16 cellular contexts compared by ENCODE assay signal in the genomic region with DNA sequence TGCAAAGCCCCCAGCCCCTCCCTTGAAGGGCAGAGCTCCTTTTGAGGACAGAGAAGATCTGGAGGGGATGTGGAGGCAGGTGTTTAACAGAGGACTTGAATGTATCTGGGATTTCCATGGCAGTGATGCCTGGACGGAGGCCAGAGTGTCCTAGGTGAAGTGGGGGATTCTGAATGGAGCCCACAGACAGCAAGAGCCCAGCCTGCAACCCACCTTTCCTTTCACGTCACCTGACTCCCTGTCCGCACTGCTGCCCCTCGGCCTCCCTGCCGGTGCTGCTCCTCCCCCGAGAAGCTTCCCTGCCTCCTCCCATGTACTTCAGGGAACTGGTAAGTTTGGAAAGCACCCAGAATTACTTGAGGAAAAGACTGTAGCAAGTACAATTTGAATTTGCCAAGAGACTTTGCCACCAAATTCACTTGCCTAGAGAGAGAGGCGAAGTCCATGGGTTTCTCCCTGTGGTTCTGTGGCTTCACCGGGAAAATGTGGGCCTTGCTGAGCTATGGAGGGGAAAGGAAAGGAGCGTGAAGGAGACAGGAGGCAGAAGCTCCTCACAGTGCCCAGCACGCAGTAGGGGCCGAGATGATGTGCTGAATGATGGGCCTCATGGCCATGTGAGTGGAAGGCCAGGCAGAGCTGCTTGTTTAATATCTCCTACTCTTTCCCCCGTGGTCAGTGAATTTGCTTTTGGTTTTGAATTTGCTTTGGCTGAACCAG. TPM values are rescaled to one million over a fixed set of nuclear protein-coding genes. Genes with fewer than 3 reads are reported as not detected.
DNase-seq lines count a peak whose midpoint lies in the region; ATAC-seq and TF ChIP-seq lines count a peak whose summit lies in the region.
"Had no signal": no experiment of that assay in that cellular context is flagged by ENCODE, and none has a peak within 500 bp of the region (broad histone marks: within the 10 kb centered on the region; RNA-seq: fewer than 3 reads in every experiment).

No MANE protein-coding gene starts in this region.

- no peak overlapping the region for H3K9ac ChIP-seq in liver (ENCODE audit: low read depth in 1 of 2, low read length in 2 of 2)

- H3K36me3 ChIP-seq in GM23338 (ENCODE audit: insufficient read depth) (no peaks in the 10 kb centered on the region), liver (ENCODE audit: control insufficient read depth in 4 of 4, insufficient read depth in 3 of 4, low read depth in 1 of 4, low read length in 3 of 4) (no peaks in the 10 kb centered on the region), sigmoid colon (no peaks in the 10 kb centered on the region), gastroesophageal sphincter (no peaks in the 10 kb centered on the region)
- H3K36me3 ChIP-seq: BE2C had no signal

- 85% methylated on average over 12 of the region's 12 CpGs for WGBS in liver
- 91 to 93% methylated on average over 12 of the region's 12 CpGs for WGBS in sigmoid colon, 2 donors
- WGBS in gastroesophageal sphincter (ENCODE audit: low coverage in 1 of 2), 2 donors: 86 to 90% methylated on average over 2 to 9 of the region's 12 CpGs

- no peaks in the 10 kb centered on the region for H3F3A ChIP-seq in GM23338 (replicated peaks; ENCODE audit: low read depth)

- no peak overlapping the region for H3K4me3 ChIP-seq in GM23338
- H3K4me3 ChIP-seq in liver (ENCODE audit: low read depth in 1 of 3, low read length in 3 of 3): no peak overlapping the region
- H3K4me3 ChIP-seq in sigmoid colon: no peak overlapping the region
- no peak overlapping the region for H3K4me3 ChIP-seq in gastroesophageal sphincter

- H4K20me1 ChIP-seq in GM23338 (replicated peaks; ENCODE audit: insufficient read depth): no peaks in the 10 kb centered on the region

- peak in 1 of 2 donors; percentile 23 for TF ChIP-seq RAD21 in liver (IDR thresholded peaks at IDR 0.05)

- POLR2A ChIA-PET in WTC11 (lab: Charles Lee): no interaction called here

- CTCF ChIA-PET in WTC11 (lab: Charles Lee): interaction anchor here (0.9 to 1.1 kb wide), 2 partner anchors 96 to 250 kb away, joined by 3 to 6 read pairs; no protein-coding TSS in a partner anchor

- TF ChIP-seq POLR2A in sigmoid colon (IDR thresholded peaks at IDR 0.05) (no peak), gastroesophageal sphincter (IDR thresholded peaks at IDR 0.05) (no peak)

- no peak overlapping the region for H3K27ac Mint-ChIP-seq in GM23338
- H3K27ac Mint-ChIP-seq in WTC11: peak overlapping the region; percentile 47

- no peak overlapping the region for H3K4me2 ChIP-seq in GM23338

- H3K27me3 Mint-ChIP-seq in GM23338 (ENCODE audit: insufficient read depth, low read depth, poor library complexity): peaks cover 2% of the 10 kb centered on the region
- no peaks in the 10 kb centered on the region for H3K27me3 Mint-ChIP-seq in WTC11 (ENCODE audit: low read depth)

- H3K9me3 Mint-ChIP-seq in GM23338 (no peaks in the 10 kb centered on the region), WTC11 (no peaks in the 10 kb centered on the region)

- no peak overlapping the region for H3K4me3 Mint-ChIP-seq in GM23338
- no peak overlapping the region for H3K4me3 Mint-ChIP-seq in WTC11

- H3K9me3 ChIP-seq in liver (ENCODE audit: control insufficient read depth in 4 of 4, low read length in 3 of 4) (no peaks in the 10 kb centered on the region), sigmoid colon (no peaks in the 10 kb centered on the region), gastroesophageal sphincter (no peaks in the 10 kb centered on the region)
- H3K9me3 ChIP-seq: BE2C had no signal

- no peak for TF ChIP-seq EP300 in sigmoid colon (IDR thresholded peaks at IDR 0.05)
- TF ChIP-seq EP300 in gastroesophageal sphincter (IDR thresholded peaks at IDR 0.05): no peak

- H3K36me3 Mint-ChIP-seq in GM23338 (ENCODE audit: low read depth) (no peaks in the 10 kb centered on the region; the same call in 2 of the 3 replicates), WTC11 (no peaks in the 10 kb centered on the region)

- no peaks in the 10 kb centered on the region for H3K79me2 ChIP-seq in GM23338 (replicated peaks; ENCODE audit: insufficient read depth)

- peaks cover 11% of the 10 kb centered on the region for H3K4me1 Mint-ChIP-seq in GM23338
- H3K4me1 Mint-ChIP-seq in WTC11: peaks cover 20% of the 10 kb centered on the region

- H2AFZ ChIP-seq in GM23338: no peak overlapping the region

- H3K4me1 ChIP-seq in GM23338 (ENCODE audit: insufficient read depth) (no peaks in the 10 kb centered on the region), liver (ENCODE audit: control insufficient read depth in 4 of 4, insufficient read depth in 4 of 4, low read length in 3 of 4) (peaks cover 4 to 20% (median 13%) of the 10 kb centered on the region in 4 donors), sigmoid colon (no peaks in the 10 kb centered on the region), gastroesophageal sphincter (no peaks in the 10 kb centered on the region)
- H3K4me1 ChIP-seq: BE2C had no signal

- DNase-seq in GM23338 (ENCODE audit: low spot score): no peak
- no peak for DNase-seq in WTC11 (ENCODE audit: low spot score)
- DNase-seq in sigmoid colon: peak; percentile 56
- no peak for DNase-seq in A172 (ENCODE audit: low spot score)
- DNase-seq in T1000 (lab: John Stamatoyannopoulos, UW): no peak
- DNase-seq: BE2C, DMS 273 treated with DMSO at 0.1 percent for 48 hours, EL, KBM-7, NCI-H1048, NCI-H1694, NCI-H69 had no signal

- intact Hi-C loops in sigmoid colon (cut with DNase I): no loop called here

- ATAC-seq in GM23338: peak; percentile 31
- ATAC-seq in WTC11: peak; percentile 27; the same call in 1 of the 2 replicates
- no peak for ATAC-seq in gastroesophageal sphincter
- ATAC-seq: HCT116, Panc1 had no signal

- H3K9me2 ChIP-seq in GM23338 (ENCODE audit: insufficient read depth): 0 out of 2 replicates have a peak, but pooled peaks cover 3% of the 10 kb centered on the region

- H3K27ac ChIP-seq in GM23338 (ENCODE audit: low read depth): no peak overlapping the region
- peak overlapping the region; percentile 58 to 59 for H3K27ac ChIP-seq in liver (ENCODE audit: low read depth in 1 of 2, low read length in 2 of 2)
- H3K27ac ChIP-seq in sigmoid colon: no peak overlapping the region
- H3K27ac ChIP-seq in gastroesophageal sphincter: no peak overlapping the region

- H3K27me3 ChIP-seq in GM23338 (ENCODE audit: insufficient read depth) (no peaks in the 10 kb centered on the region), liver (ENCODE audit: control insufficient read depth in 4 of 4, insufficient read depth in 4 of 4, low read length in 3 of 4) (no peaks in the 10 kb centered on the region), sigmoid colon (no peaks in the 10 kb centered on the region), gastroesophageal sphincter (no peaks in the 10 kb centered on the region)
- H3K27me3 ChIP-seq: BE2C had no signal

- TF ChIP-seq CTCF in GM23338 (conservative IDR thresholded peaks at IDR 0.05; ENCODE audit: low read depth in 2 of 2): no peak
- TF ChIP-seq CTCF in WTC11 (IDR thresholded peaks at IDR 0.05): no peak
- no peak for TF ChIP-seq CTCF in liver (IDR thresholded peaks at IDR 0.05; ENCODE audit: low read depth, low read length, missing input control)
- TF ChIP-seq CTCF in sigmoid colon (IDR thresholded peaks at IDR 0.05): no peak
- no peak for TF ChIP-seq CTCF in gastroesophageal sphincter (IDR thresholded peaks at IDR 0.05)

TF ChIP-seq in GM23338, 12 proteins besides CTCF, POLR2A, EP300 and RAD21 (continues in another document):
- TF ChIP-seq ZNF331 (CRISPR knock-in tag; IDR thresholded peaks at IDR 0.05; ENCODE audit: low read depth): no peak

TF ChIP-seq in WTC11, 78 proteins besides CTCF, POLR2A, EP300 and RAD21 (continues in another document):
- TF ChIP-seq ZNF396 (CRISPR knock-in tag; IDR thresholded peaks at IDR 0.05; ENCODE audit: borderline replicate concordance) (no peak), E2F5 (CRISPR knock-in tag; IDR thresholded peaks at IDR 0.05) (no peak)

TF ChIP-seq in liver, 16 proteins besides CTCF, POLR2A, EP300 and RAD21:
- TF ChIP-seq, protein P1, sequence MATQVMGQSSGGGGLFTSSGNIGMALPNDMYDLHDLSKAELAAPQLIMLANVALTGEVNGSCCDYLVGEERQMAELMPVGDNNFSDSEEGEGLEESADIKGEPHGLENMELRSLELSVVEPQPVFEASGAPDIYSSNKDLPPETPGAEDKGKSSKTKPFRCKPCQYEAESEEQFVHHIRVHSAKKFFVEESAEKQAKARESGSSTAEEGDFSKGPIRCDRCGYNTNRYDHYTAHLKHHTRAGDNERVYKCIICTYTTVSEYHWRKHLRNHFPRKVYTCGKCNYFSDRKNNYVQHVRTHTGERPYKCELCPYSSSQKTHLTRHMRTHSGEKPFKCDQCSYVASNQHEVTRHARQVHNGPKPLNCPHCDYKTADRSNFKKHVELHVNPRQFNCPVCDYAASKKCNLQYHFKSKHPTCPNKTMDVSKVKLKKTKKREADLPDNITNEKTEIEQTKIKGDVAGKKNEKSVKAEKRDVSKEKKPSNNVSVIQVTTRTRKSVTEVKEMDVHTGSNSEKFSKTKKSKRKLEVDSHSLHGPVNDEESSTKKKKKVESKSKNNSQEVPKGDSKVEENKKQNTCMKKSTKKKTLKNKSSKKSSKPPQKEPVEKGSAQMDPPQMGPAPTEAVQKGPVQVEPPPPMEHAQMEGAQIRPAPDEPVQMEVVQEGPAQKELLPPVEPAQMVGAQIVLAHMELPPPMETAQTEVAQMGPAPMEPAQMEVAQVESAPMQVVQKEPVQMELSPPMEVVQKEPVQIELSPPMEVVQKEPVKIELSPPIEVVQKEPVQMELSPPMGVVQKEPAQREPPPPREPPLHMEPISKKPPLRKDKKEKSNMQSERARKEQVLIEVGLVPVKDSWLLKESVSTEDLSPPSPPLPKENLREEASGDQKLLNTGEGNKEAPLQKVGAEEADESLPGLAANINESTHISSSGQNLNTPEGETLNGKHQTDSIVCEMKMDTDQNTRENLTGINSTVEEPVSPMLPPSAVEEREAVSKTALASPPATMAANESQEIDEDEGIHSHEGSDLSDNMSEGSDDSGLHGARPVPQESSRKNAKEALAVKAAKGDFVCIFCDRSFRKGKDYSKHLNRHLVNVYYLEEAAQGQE (IDR thresholded peaks at IDR 0.05): no peak
- TF ChIP-seq RXRA (IDR thresholded peaks at IDR 0.05) (peak in 1 of 2 donors; percentile 43), GABPA (IDR thresholded peaks at IDR 0.05 in 1 of 2, conservative IDR thresholded peaks at IDR 0.05 in 1 of 2) (no peak), FOXA1 (IDR thresholded peaks at IDR 0.05) (no peak), SP1 (IDR thresholded peaks at IDR 0.05) (peak; percentile 27)

RNA-seq across cellular contexts. Expression of gene ASPRV1, which starts 13.9 kb away (rescaled TPM):
- 0.82 and 1.4 TPM in 2 replicates for total RNA-seq in GM23338 (2014; rRNA removed; shearing (Covaris generic))
- polyA plus RNA-seq in GM23338 (2016; fragmentation: Nextera tagmentation; extraction: Ambion mirVana): 0.54 and 0.60 TPM in 2 replicates
- total RNA-seq in WTC11 (2021): 0.73 to 1.3 TPM (median 1.1 TPM) in 3 replicates
- total RNA-seq in liver: under 1 TPM; 0.19 to 0.75 TPM
- under 1 TPM; 0.21 to 0.25 TPM for polyA plus RNA-seq in liver
- total RNA-seq in sigmoid colon: 1 to 10 TPM; 1.1 to 1.4 (median 1.2) TPM
- 1 to 10 TPM; 1.1 to 1.2 (median 1.2) TPM for polyA plus RNA-seq in sigmoid colon
- 1 to 10 TPM; 1.0 to 1.4 (median 1.3) TPM for total RNA-seq in gastroesophageal sphincter
- total RNA-seq in A172 (2014; rRNA removed; shearing (Covaris generic)): 0.10 TPM in 1 of 2 replicates, not detected in the other

Comparison
In these comparisons a context has a peak if more than half of its experiments do, and no peak if none do; other contexts are left out.
1. H3K27ac ChIP-seq: peak in liver (2 of 2); none in GM23338 (single experiment), sigmoid colon (0 of 4) and gastroesophageal sphincter (0 of 4).